Comparison of ENCODE assay signal across 19 cellular contexts in the genomic region with DNA sequence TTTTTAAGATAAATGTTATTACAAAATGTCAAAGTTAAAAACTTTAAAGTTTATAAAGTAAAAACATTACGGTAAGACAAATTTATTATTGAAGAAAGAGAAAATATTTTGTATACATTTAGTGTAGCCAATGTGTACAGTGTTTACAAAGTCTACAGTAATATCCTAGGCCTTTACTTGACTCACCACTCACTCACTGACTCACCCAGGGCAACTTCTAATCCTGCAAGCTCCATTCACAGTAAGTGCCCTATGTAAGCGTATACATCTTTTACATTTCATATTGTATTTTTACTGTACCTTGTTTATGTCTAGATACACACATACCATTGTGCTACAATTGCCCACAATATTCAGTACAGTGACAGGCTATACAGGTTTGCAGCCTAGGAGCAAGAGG.
"Had no signal": no experiment of that assay in that cellular context is flagged by ENCODE, and none has a peak within 500 bp of the region (broad histone marks: within the 10 kb centered on the region; RNA-seq: fewer than 3 reads in every experiment).

No MANE protein-coding gene starts in this region.

- FAIRE-seq: small intestine, TTC549 had no signal

- DNase-seq: activated CD4-positive, alpha-beta T cell treated with anti-CD3 and anti-CD28 coated beads, Interleukin-2, amount 50 U/mL, for 4 hours; activated gamma-delta T cell; activated naive CD8-positive, alpha-beta T cell treated with anti-CD3 and anti-CD28 coated beads for 36 hours; activated T-cell treated with anti-CD3 and anti-CD28 coated beads, Interleukin-2, amount 50 U/mL, for 4 hours; aorta; colonic mucosa; glutamatergic neuron; immature natural killer cell; left colon; natural killer cell; small intestine; T-helper 2 cell; tibial artery; uterus had no signal

- ATAC-seq: activated T-cell treated with anti-CD3 and anti-CD28 coated beads, Interleukin-2, amount 50 U/mL, for 4 hours; left colon; natural killer cell; stimulated activated effector memory CD8-positive, alpha-beta T cell treated with anti-CD3 and anti-CD28 coated beads, Interleukin-12 subunit alpha, Interleukin-12 subunit beta, amount 100 ng/mL, for 72 hours had no signal

- H3K36me3 ChIP-seq: cardiac muscle cell, colonic mucosa, right atrium auricular region, tibial artery, uterus had no signal

- H3K4me3 ChIP-seq: cardiac muscle cell, colonic mucosa, lung, right atrium auricular region, tibial artery, uterus had no signal

- H3K27me3 ChIP-seq: cardiac muscle cell, colonic mucosa, right atrium auricular region, tibial artery, uterus had no signal

- H3K27ac ChIP-seq: cardiac muscle cell, colonic mucosa, right atrium auricular region, tibial artery, uterus had no signal
